In the genomic region with DNA sequence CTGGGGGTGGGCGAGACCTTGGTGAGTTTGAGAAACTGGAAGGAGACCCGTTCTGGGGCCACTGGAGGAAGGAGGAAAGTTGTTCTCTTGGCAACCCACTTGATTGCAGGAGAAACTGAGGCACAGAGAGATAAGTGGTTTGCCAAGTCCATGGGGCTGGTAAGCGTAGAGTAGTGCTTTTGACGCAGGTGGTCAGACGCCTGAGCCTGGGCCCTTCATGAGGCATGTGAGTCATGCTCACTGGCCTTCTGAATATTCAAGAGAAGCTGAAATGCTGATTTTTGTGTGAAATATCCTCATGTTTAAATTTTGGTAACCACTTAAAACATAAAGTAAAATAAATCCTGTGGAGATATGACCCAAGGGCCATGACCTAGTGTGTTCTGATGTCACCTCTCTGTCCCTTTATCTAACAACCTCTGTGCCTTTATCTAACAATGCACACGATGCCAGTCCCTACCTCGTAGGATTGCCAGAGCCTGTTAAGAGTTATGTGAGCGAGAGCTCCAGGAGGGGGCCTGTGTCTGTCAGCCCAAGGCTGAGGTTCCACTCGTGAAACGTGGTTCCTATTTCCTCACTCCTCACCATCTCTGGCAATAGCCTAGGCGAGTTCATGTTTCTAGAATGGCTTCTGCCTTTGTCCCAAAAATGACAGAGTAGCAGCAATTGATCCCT, we compare ENCODE assay signal across 18 cellular contexts. TPM values are rescaled to one million over a fixed set of nuclear protein-coding genes. Genes with fewer than 3 reads are reported as not detected.
DNase-seq lines count a peak whose midpoint lies in the region; ATAC-seq, FAIRE-seq and TF ChIP-seq lines count a peak whose summit lies in the region.
"Had no signal": no experiment of that assay in that cellular context is flagged by ENCODE, and none has a peak within 500 bp of the region (broad histone marks: within the 10 kb centered on the region; RNA-seq: fewer than 3 reads in every experiment).

No MANE protein-coding gene starts in this region.

- H3K36me3 ChIP-seq in right atrium auricular region = no peaks in the 10 kb centered on the region
- H3K36me3 ChIP-seq in endodermal cell (ENCODE audit: control insufficient read depth, insufficient read depth, low read length) = no peaks in the 10 kb centered on the region
- no peaks in the 10 kb centered on the region for H3K36me3 ChIP-seq in sigmoid colon

- TF ChIP-seq CTCF in right atrium auricular region (IDR thresholded peaks at IDR 0.05) = no peak
- peak; percentile 13 for TF ChIP-seq CTCF in endodermal cell (conservative IDR thresholded peaks at IDR 0.05)
- no peak for TF ChIP-seq CTCF in sigmoid colon (IDR thresholded peaks at IDR 0.05)

- no peak overlapping the region for H3K27ac Mint-ChIP-seq in endodermal cell
- H3K27ac Mint-ChIP-seq: CD4-positive, CD25-positive, alpha-beta regulatory T cell had no signal

- H3K4me3 ChIP-seq in right atrium auricular region = no peak overlapping the region
- no peak overlapping the region for H3K4me3 ChIP-seq in endodermal cell (ENCODE audit: low read length)
- H3K4me3 ChIP-seq in sigmoid colon = no peak overlapping the region

- no peak for DNase-seq in Right ventricle myocardium superior
- no peak for DNase-seq in right atrium auricular region (ENCODE audit: low spot score)
- DNase-seq in HTR-8/SVneo (ENCODE audit: insufficient read length, low spot score) = no peak
- DNase-seq in endodermal cell = no peak
- DNase-seq in sigmoid colon = peak; percentile 11
- no peak for DNase-seq in DMS53 treated with DMSO at 0.1 percent for 48 hours (lab: John Stamatoyannopoulos, UW; ENCODE audit: unreplicated experiment)
- no peak for DNase-seq in NCI-H2171 treated with DMSO at 0.1 percent for 48 hours (lab: John Stamatoyannopoulos, UW)
- DNase-seq: CD4-positive, CD25-positive, alpha-beta regulatory T cell; DMS79 treated with DMSO at 0.1 percent for 48 hours; GOT3; Kasumi-1; NCI-H1694 treated with DMSO at 0.1 percent for 48 hours; NCI-H2081 treated with DMSO at 0.1 percent for 48 hours; NCI-H446; NCI-H526; SIG-M5 had no signal

- H3K27me3 ChIP-seq in right atrium auricular region (no peaks in the 10 kb centered on the region), endodermal cell (ENCODE audit: control insufficient read depth, insufficient read depth, low read length, poor library complexity, severe bottlenecking) (peaks cover 14% of the 10 kb centered on the region), sigmoid colon (no peaks in the 10 kb centered on the region)

- H3K36me3 Mint-ChIP-seq in endodermal cell (ENCODE audit: low read depth) = no peaks in the 10 kb centered on the region
- H3K36me3 Mint-ChIP-seq: CD4-positive, CD25-positive, alpha-beta regulatory T cell had no signal

- no peak overlapping the region for H3K9ac ChIP-seq in endodermal cell (ENCODE audit: extremely low read depth, low read length, poor library complexity, severe bottlenecking)

- intact Hi-C loops in Right ventricle myocardium superior (cut with DNase I) = no loop called here
- intact Hi-C loops in sigmoid colon (cut with DNase I) = loop anchor here (10.0 kb wide), 1 partner anchor 58 kb away; no protein-coding TSS in a partner anchor

- no peak for TF ChIP-seq EP300 in sigmoid colon (IDR thresholded peaks at IDR 0.05)

- FAIRE-seq in HTR-8/SVneo (lab: Jason Lieb, UNC) = peak; percentile 60

- ATAC-seq in Right ventricle myocardium superior (ENCODE audit: poor library complexity) = peak; percentile 46
- ATAC-seq in GM21381 (IDR thresholded peaks at IDR 0.05; ENCODE audit: unreplicated experiment) = no peak
- ATAC-seq: HCT116 had no signal

- no peak overlapping the region for H3K4me3 Mint-ChIP-seq in endodermal cell
- H3K4me3 Mint-ChIP-seq: CD4-positive, CD25-positive, alpha-beta regulatory T cell had no signal

- TF ChIP-seq POLR2A in sigmoid colon (IDR thresholded peaks at IDR 0.05) = no peak

- 77 to 80% methylated on average over 6 to 11 of the region's 11 CpGs for WGBS in endodermal cell (ENCODE audit: insufficient coverage in 1 of 2, insufficient read length in 1 of 2), 2 experiments
- WGBS in sigmoid colon, 2 donors = 80 to 82% methylated on average over 11 of the region's 11 CpGs

- peaks cover 19% of the 10 kb centered on the region for H3K27me3 Mint-ChIP-seq in endodermal cell (ENCODE audit: insufficient read depth)

- H3K9me3 Mint-ChIP-seq in endodermal cell = no peaks in the 10 kb centered on the region
- H3K9me3 Mint-ChIP-seq: CD4-positive, CD25-positive, alpha-beta regulatory T cell had no signal

- peaks cover 0 to 10% of the 10 kb centered on the region in 2 donors for H3K4me1 ChIP-seq in right atrium auricular region
- peaks cover 10% of the 10 kb centered on the region for H3K4me1 ChIP-seq in endodermal cell (ENCODE audit: control insufficient read depth, insufficient read depth, low read length)
- peaks cover 0 to 9% (median 4%) of the 10 kb centered on the region in 4 donors for H3K4me1 ChIP-seq in sigmoid colon

- no peaks in the 10 kb centered on the region for H3K9me3 ChIP-seq in right atrium auricular region
- H3K9me3 ChIP-seq in endodermal cell (ENCODE audit: control insufficient read depth, low read length) = peaks cover 5% of the 10 kb centered on the region
- H3K9me3 ChIP-seq in sigmoid colon = no peaks in the 10 kb centered on the region

- H3K4me1 Mint-ChIP-seq in endodermal cell = peaks cover 21% of the 10 kb centered on the region
- H3K4me1 Mint-ChIP-seq: CD4-positive, CD25-positive, alpha-beta regulatory T cell had no signal

- H3K27ac ChIP-seq in right atrium auricular region (no peak overlapping the region), endodermal cell (ENCODE audit: low read depth, low read length) (no peak overlapping the region), sigmoid colon (no peak overlapping the region)

RNA-seq across cellular contexts. Expression of a gene that starts 32.8 kb away (rescaled TPM):
- total RNA-seq in Right ventricle myocardium superior = 21.5 TPM
- 10 to 100 TPM; 12.5 to 16.7 TPM for total RNA-seq in right atrium auricular region
- 10 to 100 TPM; 18.8 to 37.4 TPM for total RNA-seq in endodermal cell
- 56.8 TPM for polyA plus RNA-seq in endodermal cell (2013, experiment 1 of 2)
- 65.5 TPM for polyA plus RNA-seq in endodermal cell (2013, experiment 2 of 2)
- 10 to 100 TPM in 1 of 4 donors, 1 to 10 TPM in 3; 3.9 to 23.3 (median 7.5) TPM for total RNA-seq in sigmoid colon
- 10 to 100 TPM in 1 of 3 donors, 1 to 10 TPM in 2; 3.6 to 16.8 (median 6.5) TPM for polyA plus RNA-seq in sigmoid colon
